In genomic region chr1:229070168-229070567, GRCh38 we compare ENCODE assay signal across 9 cellular contexts.
A peak's percentile ranks its signal among the peaks of the same experiment; 100 is the strongest.
DNase-seq lines count a peak whose midpoint lies in the region; ATAC-seq, FAIRE-seq and TF ChIP-seq lines count a peak whose summit lies in the region.
"Had no signal": no experiment of that assay in that cellular context is flagged by ENCODE, and none has a peak within 500 bp of the region (broad histone marks: within the 10 kb centered on the region; RNA-seq: fewer than 3 reads in every experiment).

No MANE protein-coding gene starts in this region.

- H2BK20ac ChIP-seq in H1 (ENCODE audit: low read length), result 0 out of 2 replicates have a peak overlapping the region, but pooled peaks have one; percentile 43

- WGBS in H1 (ENCODE audit: extremely low coverage in 1 of 2, insufficient coverage in 1 of 2, insufficient read length in 1 of 2, insufficient replicate concordance in 2 of 2, low coverage in 1 of 2, low lambda C conversion rate in 2 of 2, missing lambda C conversion rate in 1 of 2), 2 experiments, result 78% methylated on average over 5 of the region's 5 CpGs; no CpG with 5 or more reads in 1 of the 2 experiments

- no TSS peak for BruUV-seq in Calu3 (replicated peaks; lab: Mats Ljungman, UMichigan)

- no peak overlapping the region for H2BK12ac ChIP-seq in H1 (ENCODE audit: low read depth, low read length)

- no peak for TF ChIP-seq POLR2A in H1 (IDR thresholded peaks at IDR 0.05; ENCODE audit: control extremely low read depth in 1 of 2, low read depth in 2 of 2, low read length in 2 of 2)

- H3K27me3 ChIP-seq in H1 (replicated peaks in 1 of 4; ENCODE audit: control insufficient read depth in 3 of 4, extremely low read depth in 1 of 4, insufficient read depth in 3 of 4, low read length in 3 of 4), result no peaks in the 10 kb centered on the region; a peak in 1 of 7 replicates
- H3K27me3 ChIP-seq in neutrophil, result no peaks in the 10 kb centered on the region
- H3K27me3 ChIP-seq in CD4-positive, alpha-beta memory T cell (ENCODE audit: insufficient read depth, low read length), result no peaks in the 10 kb centered on the region

- H3K4me1 ChIP-seq in H1 (replicated peaks in 1 of 4; ENCODE audit: control insufficient read depth in 3 of 4, insufficient read depth in 4 of 4, low read length in 3 of 4) (no peaks in the 10 kb centered on the region), neutrophil (ENCODE audit: control insufficient read depth in 1 of 2, insufficient read depth in 1 of 2, low read depth in 1 of 2, low read length in 1 of 2) (peaks cover 67 to 74% of the 10 kb centered on the region in 2 experiments)
- peaks cover 17% of the 10 kb centered on the region for H3K4me1 ChIP-seq in CD4-positive, alpha-beta memory T cell (ENCODE audit: insufficient read depth, low read length)

- H3K9me3 ChIP-seq in H1 (ENCODE audit: insufficient read depth in 2 of 2, low read depth in 1 of 2, low read length in 1 of 2), result no peaks in the 10 kb centered on the region
- no peaks in the 10 kb centered on the region for H3K9me3 ChIP-seq in neutrophil
- no peaks in the 10 kb centered on the region for H3K9me3 ChIP-seq in CD4-positive, alpha-beta memory T cell (ENCODE audit: control insufficient read depth in 1 of 2, low read length in 2 of 2)

- H3K36me3 ChIP-seq in H1 (ENCODE audit: control insufficient read depth in 2 of 4, insufficient read depth in 4 of 4, low read length in 3 of 4) (no peaks in the 10 kb centered on the region), neutrophil (no peaks in the 10 kb centered on the region)
- no peaks in the 10 kb centered on the region for H3K36me3 ChIP-seq in CD4-positive, alpha-beta memory T cell (ENCODE audit: insufficient read depth, low read length)

- no peak overlapping the region for H4K5ac ChIP-seq in H1 (ENCODE audit: insufficient read length, low read depth, low read length)

- H3K79me1 ChIP-seq in H1 (ENCODE audit: low read depth, low read length), result no peaks in the 10 kb centered on the region

- TF ChIP-seq CTCF in Calu3 (IDR thresholded peaks at IDR 0.05; ENCODE audit: unreplicated experiment) (no peak), H1 (IDR thresholded peaks at IDR 0.05; ENCODE audit: control extremely low read depth in 1 of 3, insufficient read depth in 1 of 3, low read depth in 1 of 3, low read length in 3 of 3) (no peak), neutrophil (IDR thresholded peaks at IDR 0.05) (no peak)

- H2AK5ac ChIP-seq in H1 (ENCODE audit: low read depth, low read length), result no peak overlapping the region

- no peak overlapping the region for H2BK5ac ChIP-seq in H1 (ENCODE audit: low read depth, low read length)

- H3K36me3 Mint-ChIP-seq in Calu3 (ENCODE audit: insufficient read depth, unreplicated experiment), result no peaks in the 10 kb centered on the region
- no peaks in the 10 kb centered on the region for H3K36me3 Mint-ChIP-seq in CD4-positive, alpha-beta memory T cell

- no peak for TF ChIP-seq RAD21 in H1 (IDR thresholded peaks at IDR 0.05 in 1 of 2, conservative IDR thresholded peaks at IDR 0.05 in 1 of 2; ENCODE audit: low read depth in 2 of 2, low read length in 2 of 2)

- no peak overlapping the region for H3K4me2 ChIP-seq in H1 (ENCODE audit: insufficient read depth in 1 of 2, low read depth in 2 of 2, low read length in 2 of 2)

- H3K79me2 ChIP-seq in H1 (ENCODE audit: control insufficient read depth in 1 of 2, insufficient read depth in 2 of 2, low read length in 2 of 2), result no peaks in the 10 kb centered on the region

- POLR2A ChIA-PET in H1 (lab: Charles Lee; ENCODE audit: partially characterized antibody), result no interaction called here
- POLR2A ChIA-PET in CD4-positive, alpha-beta memory T cell (lab: Charles Lee; ENCODE audit: partially characterized antibody), result no interaction called here

- no peak overlapping the region for H2BK15ac ChIP-seq in H1 (ENCODE audit: low read length)

- H3K27ac ChIP-seq in H1 (ENCODE audit: low read depth, low read length) (no peak overlapping the region), neutrophil (peak overlapping the region; percentile 90)
- H3K27ac ChIP-seq in CD4-positive, alpha-beta memory T cell (ENCODE audit: low read depth, low read length), result no peak overlapping the region

- no peak overlapping the region for H3K56ac ChIP-seq in H1 (replicated peaks; ENCODE audit: insufficient read length, low read depth, low read length)

- no peaks in the 10 kb centered on the region for H3K23me2 ChIP-seq in H1 (ENCODE audit: low read depth, low read length)

- intact Hi-C loops in Calu3 (cut with micrococcal nuclease; ENCODE audit: unreplicated experiment), result no loop called here
- intact Hi-C loops in CD4-positive, alpha-beta memory T cell (cut with micrococcal nuclease), result no loop called here

- H3K4me3 Mint-ChIP-seq in Calu3 (ENCODE audit: low read depth, unreplicated experiment), result no peak overlapping the region
- no peak overlapping the region for H3K4me3 Mint-ChIP-seq in CD4-positive, alpha-beta memory T cell

- no peak overlapping the region for H4K91ac ChIP-seq in H1 (replicated peaks; ENCODE audit: insufficient read length, low read length)

- H3K14ac ChIP-seq in H1 (ENCODE audit: insufficient read length), result no peak overlapping the region

- H2AFZ ChIP-seq in H1 (ENCODE audit: low read length), result no peak overlapping the region

- H3K9ac ChIP-seq in H1 (replicated peaks in 1 of 4; ENCODE audit: extremely low read depth in 1 of 4, low read depth in 3 of 4, low read length in 3 of 4), result no peak overlapping the region

- FAIRE-seq in H1 (lab: Jason Lieb, UNC), result no peak
- FAIRE-seq: GM12878 had no signal

- no peak overlapping the region for H4K8ac ChIP-seq in H1 (ENCODE audit: extremely low read depth, insufficient read depth, low read length)

- no peaks in the 10 kb centered on the region for H3K9me3 Mint-ChIP-seq in Calu3 (ENCODE audit: low read depth, unreplicated experiment)
- no peaks in the 10 kb centered on the region for H3K9me3 Mint-ChIP-seq in CD4-positive, alpha-beta memory T cell

- H2BK120ac ChIP-seq in H1 (replicated peaks; ENCODE audit: low read depth, low read length), result no peak overlapping the region

- no peak overlapping the region for H3K4ac ChIP-seq in H1 (replicated peaks; ENCODE audit: insufficient read length, low read depth, low read length)

- DNase-seq in Calu3 (peak; percentile 73), NCI-H2196 treated with DMSO at 0.1 percent for 48 hours (lab: John Stamatoyannopoulos, UW; ENCODE audit: unreplicated experiment) (peak; percentile 92), H1 (ENCODE audit: low read depth in 1 of 2, low spot score in 2 of 2) (no peak), UCSD-AML1 (lab: John Stamatoyannopoulos, UW; ENCODE audit: unreplicated experiment) (no peak)
- no peak for DNase-seq in CD4-positive, alpha-beta memory T cell

- CTCF ChIA-PET in Calu3 (lab: Charles Lee), result interaction anchor here (1.2 kb wide), 1 partner anchor 9 kb away, joined by 3 read pairs; no protein-coding TSS in a partner anchor
- CTCF ChIA-PET in H1 (lab: Charles Lee; ENCODE audit: partially characterized antibody), result interaction anchor here (0.8 kb wide), 1 partner anchor 158 kb away, joined by 3 read pairs; no protein-coding TSS in a partner anchor
- CTCF ChIA-PET in CD4-positive, alpha-beta memory T cell (lab: Charles Lee; ENCODE audit: partially characterized antibody), result interaction anchor here (1.2 kb wide), 1 partner anchor 157 kb away, joined by 3 read pairs; no protein-coding TSS in a partner anchor

- H3K4me3 ChIP-seq in H1 (ENCODE audit: extremely low read depth in 1 of 4, insufficient read depth in 2 of 4, low read depth in 3 of 4, low read length in 4 of 4), result no peak overlapping the region
- H3K4me3 ChIP-seq in neutrophil (ENCODE audit: low read depth in 1 of 2, low read length in 1 of 2), result no peak overlapping the region
- H3K4me3 ChIP-seq in CD4-positive, alpha-beta memory T cell (ENCODE audit: low read length in 2 of 2), result no peak overlapping the region
- H3K4me3 ChIP-seq: GM12878 had no signal

- H3K18ac ChIP-seq in H1 (ENCODE audit: extremely low read depth, low read length), result no peak overlapping the region

- TF ChIP-seq EP300 in H1 (IDR thresholded peaks at IDR 0.05; ENCODE audit: borderline replicate concordance in 1 of 2, low read depth in 2 of 2, low read length in 2 of 2), result no peak

- H3K4me1 Mint-ChIP-seq in Calu3 (ENCODE audit: low read depth, unreplicated experiment), result no peaks in the 10 kb centered on the region
- H3K4me1 Mint-ChIP-seq in CD4-positive, alpha-beta memory T cell, result peaks cover 21 to 40% (median 27%) of the 10 kb centered on the region in 4 donors

- H3K27ac Mint-ChIP-seq in Calu3 (ENCODE audit: unreplicated experiment), result no peak overlapping the region
- H3K27ac Mint-ChIP-seq in CD4-positive, alpha-beta memory T cell, result peak overlapping the region in 1 of 7 donors; percentile 43

- ATAC-seq in GM21423 (IDR thresholded peaks at IDR 0.05; ENCODE audit: unreplicated experiment) (no peak), HG02759 (IDR thresholded peaks at IDR 0.05; ENCODE audit: unreplicated experiment) (no peak)
- ATAC-seq: GM12878 had no signal

- no peaks in the 10 kb centered on the region for H4K20me1 ChIP-seq in H1 (replicated peaks in 1 of 2; ENCODE audit: control insufficient read depth in 1 of 2, insufficient read depth in 2 of 2, low read length in 2 of 2)

- H3K23ac ChIP-seq in H1 (ENCODE audit: insufficient read length), result no peak overlapping the region

- peaks cover 18% of the 10 kb centered on the region for H3K27me3 Mint-ChIP-seq in Calu3 (ENCODE audit: unreplicated experiment)
- no peaks in the 10 kb centered on the region for H3K27me3 Mint-ChIP-seq in CD4-positive, alpha-beta memory T cell

TF ChIP-seq in H1, 55 proteins besides CTCF, POLR2A, EP300 and RAD21:
- TF ChIP-seq SP4 (IDR thresholded peaks at IDR 0.05; ENCODE audit: low read length) (no peak), RNF2 (IDR thresholded peaks at IDR 0.05; ENCODE audit: borderline replicate concordance, low read depth, low read length, missing control alignments, poor library complexity, severe bottlenecking) (no peak), MAX (IDR thresholded peaks at IDR 0.05) (no peak), TAF7 (optimal IDR thresholded peaks at IDR 0.05; ENCODE audit: borderline replicate concordance, low read depth, low read length) (no peak), KDM1A (IDR thresholded peaks at IDR 0.05; ENCODE audit: borderline replicate concordance, low read length) (no peak), ATF3 (IDR thresholded peaks at IDR 0.05; ENCODE audit: insufficient read depth, low read depth, low read length) (no peak)

Comparison
In these comparisons a context has a peak if more than half of its experiments do, and no peak if none do; other contexts are left out.
1. DNase-seq: peak in Calu3 (single experiment) and NCI-H2196 treated with DMSO at 0.1 percent for 48 hours (single experiment); none in H1 (0 of 2), CD4-positive, alpha-beta memory T cell (0 of 5) and UCSD-AML1 (single experiment).